In genomic region chr2:85409719-85410583, GRCh38 we compare ENCODE assay signal across 8 cellular contexts. TPM values are rescaled to one million over a fixed set of nuclear protein-coding genes. Genes with fewer than 3 reads are reported as not detected.
DNase-seq lines count a peak whose midpoint lies in the region; ATAC-seq and TF ChIP-seq lines count a peak whose summit lies in the region.

Gene CAPG, minus strand, starts transcription at chr2:85410366. Its CDS starts 8,221 bp downstream, at chr2:85402145.

- H3K9me3 ChIP-seq in DND-41 (ENCODE audit: insufficient read depth, low read length, severe bottlenecking), result no peaks in the 10 kb centered on the region
- H3K9me3 ChIP-seq in gastrocnemius medialis, result no peaks in the 10 kb centered on the region
- H3K9me3 ChIP-seq in SK-N-SH, result no peaks in the 10 kb centered on the region

- H3K27ac ChIP-seq in DND-41 (ENCODE audit: low read length) (peak within 1 kb of the TSS; percentile 96), gastrocnemius medialis (no peak within 1 kb of the TSS), SK-N-SH (ENCODE audit: low read depth in 2 of 2, low read length in 1 of 2) (no peak within 1 kb of the TSS)

- 0 out of 2 replicates have a peak within 1 kb of the TSS, but pooled peaks have one; percentile 18 for H2AFZ ChIP-seq in DND-41 (ENCODE audit: low read depth, low read length)
- no peak within 1 kb of the TSS for H2AFZ ChIP-seq in SK-N-SH (ENCODE audit: low read depth)

- intact Hi-C loops in Right ventricle myocardium superior (cut with DNase I), result no loop called here
- intact Hi-C loops in gastrocnemius medialis (cut with DNase I; ENCODE audit: low total_unique reads), result no loop called here

- no peak for TF ChIP-seq RAD21 in SK-N-SH (IDR thresholded peaks at IDR 0.05; ENCODE audit: low read length)

- H3F3A ChIP-seq in SK-N-SH (replicated peaks; ENCODE audit: insufficient read depth), result peaks cover 11% of the 10 kb centered on the region

- H3K4me2 ChIP-seq in DND-41 (ENCODE audit: insufficient read depth, low read length) (peak within 1 kb of the TSS; percentile 66), SK-N-SH (no peak within 1 kb of the TSS)

- DNase-seq in DND-41, result peak; percentile 72
- peak; percentile 13 to 36 for DNase-seq in Kasumi-1 (lab: John Stamatoyannopoulos, UW)
- DNase-seq in activated CD8-positive, alpha-beta memory T cell treated with anti-CD3 and anti-CD28 coated beads, Interleukin-2, amount 50 U/mL, for 48 hours, result peak; percentile 68
- peak; percentile 72 for DNase-seq in Right ventricle myocardium superior
- DNase-seq in gastrocnemius medialis, result peak in 1 of 2 donors; percentile 45
- DNase-seq in SK-N-SH, result no peak

- TF ChIP-seq EP300 in SK-N-SH (IDR thresholded peaks at IDR 0.05; ENCODE audit: borderline replicate concordance in 1 of 2, low read depth in 1 of 2, low read length in 1 of 2), result no peak

- H3K27me3 ChIP-seq in DND-41 (ENCODE audit: insufficient read depth, low read length, poor library complexity) (no peaks in the 10 kb centered on the region), gastrocnemius medialis (peaks cover 0 to 13% (median 10%) of the 10 kb centered on the region in 3 donors), SK-N-SH (ENCODE audit: insufficient read depth) (no peaks in the 10 kb centered on the region)

- H3K36me3 ChIP-seq in DND-41 (ENCODE audit: insufficient read depth, low read length), result no peaks in the 10 kb centered on the region; the same call in 1 of the 2 replicates
- no peaks in the 10 kb centered on the region for H3K36me3 ChIP-seq in gastrocnemius medialis
- H3K36me3 ChIP-seq in SK-N-SH (replicated peaks in 1 of 2; ENCODE audit: control insufficient read depth in 1 of 2, insufficient read depth in 2 of 2, low read length in 1 of 2), result no peaks in the 10 kb centered on the region

- in situ Hi-C loops in gastrocnemius medialis (cut with MboI; ENCODE audit: low sequenced_read_pairs in 4 of 4), result no loop called here

- CTCF ChIA-PET in SK-N-SH (lab: Yijun Ruan, JAX), result interaction anchor here (0.9 kb wide), 1 partner anchor 142 kb away, joined by 3 read pairs; no protein-coding TSS in a partner anchor

- H3K4me1 ChIP-seq in DND-41 (ENCODE audit: insufficient read depth, low read length) (peaks cover 90% of the 10 kb centered on the region), gastrocnemius medialis (no peaks in the 10 kb centered on the region), SK-N-SH (ENCODE audit: control insufficient read depth in 1 of 2, insufficient read depth in 2 of 2, low read depth in 1 of 2, low read length in 1 of 2) (peaks cover 8 to 20% of the 10 kb centered on the region in 2 experiments; a peak in 2 of 4 replicates)

- WGBS in SK-N-SH (ENCODE audit: low lambda C conversion rate), result 85% methylated on average over 11 of the region's 12 CpGs

- TF ChIP-seq POLR2A in gastrocnemius medialis (IDR thresholded peaks at IDR 0.05), result no peak

- H4K20me1 ChIP-seq in DND-41 (ENCODE audit: insufficient read depth, low read length), result no peaks in the 10 kb centered on the region
- no peaks in the 10 kb centered on the region for H4K20me1 ChIP-seq in SK-N-SH (ENCODE audit: insufficient read depth)

- H3K4me3 ChIP-seq in DND-41 (ENCODE audit: low read depth in 1 of 2, low read length in 2 of 2), result peak within 1 kb of the TSS in 1 of 2 experiments; percentile 58; a peak in 3 of 4 replicates
- no peak within 1 kb of the TSS for H3K4me3 ChIP-seq in gastrocnemius medialis
- H3K4me3 ChIP-seq in SK-N-SH (ENCODE audit: low read depth in 2 of 2, low read length in 1 of 2), result no peak within 1 kb of the TSS

- H3K79me2 ChIP-seq in DND-41 (ENCODE audit: insufficient read depth, low read length), result peaks cover 74% of the 10 kb centered on the region
- no peaks in the 10 kb centered on the region for H3K79me2 ChIP-seq in SK-N-SH (ENCODE audit: insufficient read depth)

- H3K9ac ChIP-seq in DND-41 (ENCODE audit: low read depth, low read length), result peak within 1 kb of the TSS; percentile 59
- H3K9ac ChIP-seq in SK-N-SH, result no peak within 1 kb of the TSS

- ATAC-seq in DND-41 (ENCODE audit: insufficient read depth, low read depth) (no peak), GM21717 (IDR thresholded peaks at IDR 0.05; ENCODE audit: unreplicated experiment) (peak; percentile 74), Right ventricle myocardium superior (ENCODE audit: poor library complexity) (peak; percentile 47), gastrocnemius medialis (peak in 1 of 2 donors; percentile 25), GM21526 (IDR thresholded peaks at IDR 0.05; ENCODE audit: low FRiP score, unreplicated experiment) (no peak)

- no peak for TF ChIP-seq CTCF in DND-41 (IDR thresholded peaks at IDR 0.05; ENCODE audit: borderline replicate concordance, extremely low read depth, low read length, poor library complexity, severe bottlenecking)
- TF ChIP-seq CTCF in gastrocnemius medialis (IDR thresholded peaks at IDR 0.05 in 4 of 5, conservative IDR thresholded peaks at IDR 0.05 in 1 of 5), result no peak
- no peak for TF ChIP-seq CTCF in SK-N-SH (IDR thresholded peaks at IDR 0.05)

- POLR2A ChIA-PET in SK-N-SH (lab: Yijun Ruan, JAX), result no interaction called here

- no peaks in the 10 kb centered on the region for H3K9me2 ChIP-seq in SK-N-SH

TF ChIP-seq in SK-N-SH, 30 proteins besides CTCF, POLR2A, EP300 and RAD21:
- TF ChIP-seq, protein P1, sequence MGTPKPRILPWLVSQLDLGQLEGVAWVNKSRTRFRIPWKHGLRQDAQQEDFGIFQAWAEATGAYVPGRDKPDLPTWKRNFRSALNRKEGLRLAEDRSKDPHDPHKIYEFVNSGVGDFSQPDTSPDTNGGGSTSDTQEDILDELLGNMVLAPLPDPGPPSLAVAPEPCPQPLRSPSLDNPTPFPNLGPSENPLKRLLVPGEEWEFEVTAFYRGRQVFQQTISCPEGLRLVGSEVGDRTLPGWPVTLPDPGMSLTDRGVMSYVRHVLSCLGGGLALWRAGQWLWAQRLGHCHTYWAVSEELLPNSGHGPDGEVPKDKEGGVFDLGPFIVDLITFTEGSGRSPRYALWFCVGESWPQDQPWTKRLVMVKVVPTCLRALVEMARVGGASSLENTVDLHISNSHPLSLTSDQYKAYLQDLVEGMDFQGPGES (IDR thresholded peaks at IDR 0.05; ENCODE audit: low read depth, low read length), result no peak
- no peak for TF ChIP-seq TEAD4 (IDR thresholded peaks at IDR 0.05; ENCODE audit: borderline replicate concordance, insufficient read depth)
- no peak for TF ChIP-seq FOXJ3 (CRISPR knock-in tag; IDR thresholded peaks at IDR 0.05)
- TF ChIP-seq, protein P2, sequence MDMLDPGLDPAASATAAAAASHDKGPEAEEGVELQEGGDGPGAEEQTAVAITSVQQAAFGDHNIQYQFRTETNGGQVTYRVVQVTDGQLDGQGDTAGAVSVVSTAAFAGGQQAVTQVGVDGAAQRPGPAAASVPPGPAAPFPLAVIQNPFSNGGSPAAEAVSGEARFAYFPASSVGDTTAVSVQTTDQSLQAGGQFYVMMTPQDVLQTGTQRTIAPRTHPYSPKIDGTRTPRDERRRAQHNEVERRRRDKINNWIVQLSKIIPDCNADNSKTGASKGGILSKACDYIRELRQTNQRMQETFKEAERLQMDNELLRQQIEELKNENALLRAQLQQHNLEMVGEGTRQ (IDR thresholded peaks at IDR 0.05; ENCODE audit: borderline replicate concordance, low read depth, low read length), result no peak
- no peak for TF ChIP-seq FOXM1 (IDR thresholded peaks at IDR 0.05; ENCODE audit: low read depth)
- no peak for TF ChIP-seq ELF1 (IDR thresholded peaks at IDR 0.05)
- TF ChIP-seq RFX5 (IDR thresholded peaks at IDR 0.05; ENCODE audit: low read length), result no peak
- TF ChIP-seq, protein P3, sequence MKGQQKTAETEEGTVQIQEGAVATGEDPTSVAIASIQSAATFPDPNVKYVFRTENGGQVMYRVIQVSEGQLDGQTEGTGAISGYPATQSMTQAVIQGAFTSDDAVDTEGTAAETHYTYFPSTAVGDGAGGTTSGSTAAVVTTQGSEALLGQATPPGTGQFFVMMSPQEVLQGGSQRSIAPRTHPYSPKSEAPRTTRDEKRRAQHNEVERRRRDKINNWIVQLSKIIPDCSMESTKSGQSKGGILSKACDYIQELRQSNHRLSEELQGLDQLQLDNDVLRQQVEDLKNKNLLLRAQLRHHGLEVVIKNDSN (IDR thresholded peaks at IDR 0.05; ENCODE audit: borderline replicate concordance, low read depth), result no peak
- TF ChIP-seq NRF1 (IDR thresholded peaks at IDR 0.05; ENCODE audit: low read depth, low read length), result no peak
- TF ChIP-seq NFIC (IDR thresholded peaks at IDR 0.05; ENCODE audit: borderline replicate concordance), result no peak
- TF ChIP-seq TCF12 (IDR thresholded peaks at IDR 0.05), result no peak
- TF ChIP-seq MXI1 (IDR thresholded peaks at IDR 0.05; ENCODE audit: low read depth, low read length), result no peak
- no peak for TF ChIP-seq MAX (IDR thresholded peaks at IDR 0.05; ENCODE audit: low read depth)
- TF ChIP-seq TAF1 (IDR thresholded peaks at IDR 0.05; ENCODE audit: borderline replicate concordance, low read depth, low read length), result no peak

RNA-seq across cellular contexts. Expression of gene CAPG, which starts in this region (rescaled TPM):
- total RNA-seq in Right ventricle myocardium superior (3.4 TPM), gastrocnemius medialis (10 to 100 TPM; 15.9 to 35.6 (median 23.1) TPM)
- polyA plus RNA-seq in SK-N-SH (2012; rRNA removed), result 1.2 and 1.3 TPM in 2 replicates
- 0.94 and 1.5 TPM in 2 replicates for polyA plus RNA-seq in SK-N-SH (2012; cell fraction: cytosol; rRNA removed)
- polyA plus RNA-seq in SK-N-SH (2012; cell fraction: nucleus; rRNA removed), result 1.4 and 2.0 TPM in 2 replicates

Comparison
In these comparisons a context has a peak if more than half of its experiments do, and no peak if none do; other contexts are left out.
1. ATAC-seq: peak in GM21717 (single experiment) and Right ventricle myocardium superior (single experiment); none in DND-41 (single experiment) and GM21526 (single experiment).